Comparison of ENCODE assay signal across 10 cellular contexts in genomic region chr16:53519417-53520091, GRCh38. TPM values are rescaled to one million over a fixed set of nuclear protein-coding genes. Genes with fewer than 3 reads are reported as not detected.
DNase-seq lines count a peak whose midpoint lies in the region; ATAC-seq and TF ChIP-seq lines count a peak whose summit lies in the region.
"Had no signal": no experiment of that assay in that cellular context is flagged by ENCODE, and none has a peak within 500 bp of the region (broad histone marks: within the 10 kb centered on the region; RNA-seq: fewer than 3 reads in every experiment).

No MANE protein-coding gene starts in this region.

- in situ Hi-C loops in G401 (cut with HindIII; ENCODE audit: low sequenced_read_pairs): no loop called here

- intact Hi-C loops in activated B cell treated with CpG ODN at 0.5 μM for 24 hours (cut with micrococcal nuclease): no loop called here

- peaks cover 8% of the 10 kb centered on the region for H3K27me3 Mint-ChIP-seq in activated T-cell treated with anti-CD3 and anti-CD28 coated beads, Interleukin-2, amount 50 U/mL, for 72 hours (ENCODE audit: low read depth)
- H3K27me3 Mint-ChIP-seq in activated B cell treated with CpG ODN at 0.5 μM for 24 hours: no peaks in the 10 kb centered on the region
- peaks cover 4 to 13% (median 13%) of the 10 kb centered on the region in 3 donors for H3K27me3 Mint-ChIP-seq in immature natural killer cell (ENCODE audit: low read depth in 3 of 3)
- H3K27me3 Mint-ChIP-seq in stimulated activated naive CD8-positive, alpha-beta T cell treated with anti-CD3 and anti-CD28 coated beads, Interleukin-15, amount 100 ng/mL, for 72 hours: peaks cover 24% of the 10 kb centered on the region

- peaks cover 56% of the 10 kb centered on the region for H3K4me1 Mint-ChIP-seq in activated T-cell treated with anti-CD3 and anti-CD28 coated beads, Interleukin-2, amount 50 U/mL, for 72 hours (ENCODE audit: low read depth)
- H3K4me1 Mint-ChIP-seq in activated B cell treated with CpG ODN at 0.5 μM for 24 hours: peaks cover 50% of the 10 kb centered on the region
- peaks cover 57 to 66% of the 10 kb centered on the region in 2 donors for H3K4me1 Mint-ChIP-seq in immature natural killer cell
- peaks cover 50% of the 10 kb centered on the region for H3K4me1 Mint-ChIP-seq in stimulated activated naive CD8-positive, alpha-beta T cell treated with anti-CD3 and anti-CD28 coated beads, Interleukin-15, amount 100 ng/mL, for 72 hours
- H3K4me1 Mint-ChIP-seq: nephron had no signal

- no peak for DNase-seq in activated T-cell treated with anti-CD3 and anti-CD28 coated beads, Interleukin-2, amount 50 U/mL, for 72 hours
- no peak for DNase-seq in activated T-cell treated with anti-CD3 and anti-CD28 coated beads for 4 hours
- DNase-seq in activated B cell treated with CpG ODN at 0.5 μM for 24 hours: no peak
- DNase-seq in immature natural killer cell: peak; percentile 37 to 43 (median 38)
- no peak for DNase-seq in stimulated activated naive CD8-positive, alpha-beta T cell treated with anti-CD3 and anti-CD28 coated beads, Interleukin-15, amount 100 ng/mL, for 72 hours
- no peak for DNase-seq in NAMALWA (ENCODE audit: low spot score)
- no peak for DNase-seq in G401 (ENCODE audit: low spot score)
- DNase-seq in NCI-H1436 treated with DMSO at 0.1 percent for 48 hours (lab: John Stamatoyannopoulos, UW): no peak
- DNase-seq: NCI-H1694 had no signal

- peak; percentile 4 to 16 for ATAC-seq in activated T-cell treated with anti-CD3 and anti-CD28 coated beads, Interleukin-2, amount 50 U/mL, for 72 hours (replicated peaks in 1 of 2)
- ATAC-seq in activated B cell treated with CpG ODN at 0.5 μM for 24 hours (ENCODE audit: low read depth): peak; percentile 7
- ATAC-seq in stimulated activated naive CD8-positive, alpha-beta T cell treated with anti-CD3 and anti-CD28 coated beads, Interleukin-15, amount 100 ng/mL, for 72 hours: no peak

- peaks cover 0 to 2% of the 10 kb centered on the region in 2 donors for H3K9me3 Mint-ChIP-seq in activated T-cell treated with anti-CD3 and anti-CD28 coated beads, Interleukin-2, amount 50 U/mL, for 72 hours
- no peaks in the 10 kb centered on the region for H3K9me3 Mint-ChIP-seq in activated B cell treated with CpG ODN at 0.5 μM for 24 hours
- H3K9me3 Mint-ChIP-seq in immature natural killer cell: peaks cover 0 to 2% (median 0%) of the 10 kb centered on the region in 6 donors
- no peaks in the 10 kb centered on the region for H3K9me3 Mint-ChIP-seq in stimulated activated naive CD8-positive, alpha-beta T cell treated with anti-CD3 and anti-CD28 coated beads, Interleukin-15, amount 100 ng/mL, for 72 hours

- H3K4me3 Mint-ChIP-seq in activated T-cell treated with anti-CD3 and anti-CD28 coated beads, Interleukin-2, amount 50 U/mL, for 72 hours: peak overlapping the region; percentile 69 to 76
- H3K4me3 Mint-ChIP-seq in activated B cell treated with CpG ODN at 0.5 μM for 24 hours (peak overlapping the region; percentile 70), immature natural killer cell (peak overlapping the region; percentile 81 to 93 (median 84))
- peak overlapping the region; percentile 64 to 78 for H3K4me3 Mint-ChIP-seq in stimulated activated naive CD8-positive, alpha-beta T cell treated with anti-CD3 and anti-CD28 coated beads, Interleukin-15, amount 100 ng/mL, for 72 hours
- H3K4me3 Mint-ChIP-seq: nephron had no signal

- peaks cover 0 to 5% of the 10 kb centered on the region in 2 donors for H3K36me3 Mint-ChIP-seq in activated T-cell treated with anti-CD3 and anti-CD28 coated beads, Interleukin-2, amount 50 U/mL, for 72 hours (ENCODE audit: insufficient read depth in 2 of 2)
- H3K36me3 Mint-ChIP-seq in activated B cell treated with CpG ODN at 0.5 μM for 24 hours (ENCODE audit: low read depth) (no peaks in the 10 kb centered on the region), immature natural killer cell (peaks cover 0 to 4% (median 0%) of the 10 kb centered on the region in 3 donors)

- peak overlapping the region; percentile 36 for H3K27ac Mint-ChIP-seq in activated T-cell treated with anti-CD3 and anti-CD28 coated beads, Interleukin-2, amount 50 U/mL, for 72 hours
- H3K27ac Mint-ChIP-seq in activated B cell treated with CpG ODN at 0.5 μM for 24 hours (peak overlapping the region; percentile 87), immature natural killer cell (peak overlapping the region; percentile 87 to 98 (median 92))
- H3K27ac Mint-ChIP-seq in stimulated activated naive CD8-positive, alpha-beta T cell treated with anti-CD3 and anti-CD28 coated beads, Interleukin-15, amount 100 ng/mL, for 72 hours: peak overlapping the region; percentile 0 to 90

- POLR2A ChIA-PET in activated B cell treated with CpG ODN at 0.5 μM for 24 hours (lab: Charles Lee): interaction anchor here (1.0 to 4.7 kb wide), 3 partner anchors 15 to 465 kb away, joined by 3 to 56 read pairs (median 3); partner anchors contain the start of genes AKTIP and CHD9

- CTCF ChIA-PET in activated B cell treated with CpG ODN at 0.5 μM for 24 hours (lab: Charles Lee): interaction anchor here (1.0 to 2.3 kb wide), 3 partner anchors 9 to 30 kb away, joined by 3 to 8 read pairs (median 7); no protein-coding TSS in a partner anchor

- no peak for TF ChIP-seq CTCF in activated B cell treated with CpG ODN at 0.5 μM for 24 hours (IDR thresholded peaks at IDR 0.05)

RNA-seq across cellular contexts. Expression of gene AKTIP, which starts 16.5 kb away (rescaled TPM):
- 10 to 100 TPM; 33.7 to 33.9 TPM for total RNA-seq in activated T-cell treated with anti-CD3 and anti-CD28 coated beads, Interleukin-2, amount 50 U/mL, for 72 hours
- total RNA-seq in activated B cell treated with CpG ODN at 0.5 μM for 24 hours: 19.3 and 22.8 TPM in 2 replicates
- polyA plus RNA-seq in immature natural killer cell: 10 to 100 TPM; 23.3 to 32.0 (median 30.9) TPM
- 8.4 and 30.0 TPM in 2 replicates for total RNA-seq in G401 (2014; rRNA removed; shearing (Covaris generic))

Comparison
In these comparisons a context has a peak if more than half of its experiments do, and no peak if none do; other contexts are left out.
1. DNase-seq: peak in immature natural killer cell (3 of 3); none in activated T-cell treated with anti-CD3 and anti-CD28 coated beads, Interleukin-2, amount 50 U/mL, for 72 hours (0 of 2), activated T-cell treated with anti-CD3 and anti-CD28 coated beads for 4 hours (single experiment), activated B cell treated with CpG ODN at 0.5 μM for 24 hours (single experiment), stimulated activated naive CD8-positive, alpha-beta T cell treated with anti-CD3 and anti-CD28 coated beads, Interleukin-15, amount 100 ng/mL, for 72 hours (0 of 2), NAMALWA (single experiment), G401 (single experiment) and NCI-H1436 treated with DMSO at 0.1 percent for 48 hours (single experiment).
2. H3K27ac Mint-ChIP-seq: peak in every context shown above with its lines; median percentile 92 in immature natural killer cell; 87 in activated B cell treated with CpG ODN at 0.5 μM for 24 hours; 45 in stimulated activated naive CD8-positive, alpha-beta T cell treated with anti-CD3 and anti-CD28 coated beads, Interleukin-15, amount 100 ng/mL, for 72 hours; 36 in activated T-cell treated with anti-CD3 and anti-CD28 coated beads, Interleukin-2, amount 50 U/mL, for 72 hours.
3. Peak in every context shown above with its lines, with median percentiles within 50 percentile points of each other: H3K4me3 Mint-ChIP-seq.